1 cellular context compared by ENCODE assay signal in genomic region chr7:107167483-107168232, GRCh38.
TF ChIP-seq lines count a peak whose summit lies in the region.

No MANE protein-coding gene starts in this region.

TF ChIP-seq in HepG2, 621 proteins besides CTCF, POLR2A, EP300 and RAD21 (continued from another document and continues in another):
- TF ChIP-seq ATF6 (CRISPR knock-in tag; conservative IDR thresholded peaks at IDR 0.05) (no peak), ZHX2 (IDR thresholded peaks at IDR 0.05; ENCODE audit: low read depth) (0 out of 2 replicates have a peak, but pooled peaks have one; percentile 47), ZHX2 (CRISPR knock-in tag; IDR thresholded peaks at IDR 0.05; ENCODE audit: borderline replicate concordance) (no peak), ZNF180 (CRISPR knock-in tag; IDR thresholded peaks at IDR 0.05; ENCODE audit: borderline replicate concordance, low read depth) (no peak), HNF4G (IDR thresholded peaks at IDR 0.05; ENCODE audit: borderline replicate concordance, low read depth, low read length) (no peak), HNF4G (CRISPR knock-in tag; IDR thresholded peaks at IDR 0.05; ENCODE audit: borderline replicate concordance, low read depth) (no peak), MBNL3 (CRISPR knock-in tag; conservative IDR thresholded peaks at IDR 0.05) (no peak), CEBPG (CRISPR knock-in tag; IDR thresholded peaks at IDR 0.05) (peak; percentile 58; the same call in 1 of the 2 replicates), DRAP1 (CRISPR knock-in tag; IDR thresholded peaks at IDR 0.05) (no peak), MXD1 (CRISPR knock-in tag; IDR thresholded peaks at IDR 0.05) (no peak), CHD2 (IDR thresholded peaks at IDR 0.05; ENCODE audit: low read depth, low read length) (no peak), NFIC (IDR thresholded peaks at IDR 0.05; ENCODE audit: low read length) (no peak), AHR (CRISPR knock-in tag; IDR thresholded peaks at IDR 0.05) (no peak), XBP1 (CRISPR knock-in tag; IDR thresholded peaks at IDR 0.05) (no peak), JUNB (CRISPR knock-in tag; IDR thresholded peaks at IDR 0.05; ENCODE audit: borderline replicate concordance) (no peak), ZBTB38 (CRISPR knock-in tag; IDR thresholded peaks at IDR 0.05) (no peak), ATRX (CRISPR knock-in tag; IDR thresholded peaks at IDR 0.05; ENCODE audit: borderline replicate concordance) (no peak), ZNF160 (CRISPR knock-in tag; IDR thresholded peaks at IDR 0.05) (no peak), SATB2 (CRISPR knock-in tag; IDR thresholded peaks at IDR 0.05) (no peak), KDM5B (CRISPR knock-in tag; IDR thresholded peaks at IDR 0.05; ENCODE audit: borderline replicate concordance) (no peak), GATAD2A (CRISPR knock-in tag; IDR thresholded peaks at IDR 0.05) (0 out of 2 replicates have a peak, but pooled peaks have one; percentile 40), ZNF496 (CRISPR knock-in tag; IDR thresholded peaks at IDR 0.05; ENCODE audit: insufficient replicate concordance) (no peak), GLI4 (CRISPR knock-in tag; IDR thresholded peaks at IDR 0.05; ENCODE audit: borderline replicate concordance) (no peak), ZNF512 (CRISPR knock-in tag; IDR thresholded peaks at IDR 0.05) (no peak), ZNF800 (CRISPR knock-in tag; IDR thresholded peaks at IDR 0.05) (no peak), HIC2 (CRISPR knock-in tag; IDR thresholded peaks at IDR 0.05; ENCODE audit: low read depth) (no peak), TBX3 (IDR thresholded peaks at IDR 0.05; ENCODE audit: borderline replicate concordance) (no peak), BCL6 (CRISPR knock-in tag; IDR thresholded peaks at IDR 0.05) (no peak), EED (CRISPR knock-in tag; IDR thresholded peaks at IDR 0.05) (no peak), ZUFSP (CRISPR knock-in tag; IDR thresholded peaks at IDR 0.05; ENCODE audit: borderline replicate concordance) (no peak), KAT2B (IDR thresholded peaks at IDR 0.05; ENCODE audit: borderline replicate concordance, low read depth, low read length) (no peak), ZBTB39 (CRISPR knock-in tag; IDR thresholded peaks at IDR 0.05) (no peak), HOXA7 (CRISPR knock-in tag; IDR thresholded peaks at IDR 0.05) (no peak), ZNF883 (CRISPR knock-in tag; IDR thresholded peaks at IDR 0.05; ENCODE audit: not compliant biosample characterization) (no peak), ARNT2 (CRISPR knock-in tag; IDR thresholded peaks at IDR 0.05; ENCODE audit: low read depth) (no peak), DMTF1 (CRISPR knock-in tag; IDR thresholded peaks at IDR 0.05) (no peak), ZNF451 (CRISPR knock-in tag; IDR thresholded peaks at IDR 0.05) (no peak), ZNF589 (CRISPR knock-in tag; conservative IDR thresholded peaks at IDR 0.05) (no peak), PHF20 (CRISPR knock-in tag; IDR thresholded peaks at IDR 0.05) (0 out of 2 replicates have a peak, but pooled peaks have one; percentile 26), ZNF335 (CRISPR knock-in tag; IDR thresholded peaks at IDR 0.05) (no peak)
